Comparison of ENCODE assay signal across 23 cellular contexts in genomic region chr20:15638781-15639180, GRCh38.
"Had no signal": no experiment of that assay in that cellular context is flagged by ENCODE, and none has a peak within 500 bp of the region (broad histone marks: within the 10 kb centered on the region; RNA-seq: fewer than 3 reads in every experiment).

No MANE protein-coding gene starts in this region.

- H3K4me1 Mint-ChIP-seq: activated naive CD8-positive, alpha-beta T cell treated with anti-CD3 and anti-CD28 coated beads for 36 hours had no signal

- DNase-seq: activated CD4-positive, alpha-beta T cell treated with anti-CD3 and anti-CD28 coated beads for 48 hours; activated CD4-positive, alpha-beta T cell treated with anti-CD3 and anti-CD28 coated beads, Interleukin-2, amount 50 U/mL, for 48 hours; activated CD8-positive, alpha-beta memory T cell treated with anti-CD3 and anti-CD28 coated beads for 24 hours; activated effector memory CD4-positive, alpha-beta T cell treated with anti-CD3 and anti-CD28 coated beads, Interleukin-2, amount 50 U/mL, for 16 hours; activated naive CD4-positive, alpha-beta T cell treated with anti-CD3 and anti-CD28 coated beads for 36 hours; activated naive CD8-positive, alpha-beta T cell treated with anti-CD3 and anti-CD28 coated beads for 36 hours; activated T-cell treated with anti-CD3 and anti-CD28 coated beads, Interleukin-2, amount 50 U/mL, for 1 hour; adrenal gland; brain microvascular endothelial cell; islet precursor cell; left ventricle myocardium superior; nephron progenitor cell; occipital lobe; stimulated activated CD4-positive, alpha-beta T cell treated with anti-CD3 and anti-CD28 coated beads, Interleukin-15, amount 100 ng/mL, for 24 hours; stimulated activated CD4-positive, alpha-beta T cell treated with anti-CD3 and anti-CD28 coated beads, Interleukin-2, amount 100 ng/mL, for 24 hours; stimulated activated naive B cell treated with anti-CD40 and anti-IgM and Interleukin-4, amounts not matched to agents 10 μg/mL and 1 μg/mL and 100 μg/mL, for 72 hours; transverse colon had no signal

- H3K36me3 Mint-ChIP-seq: activated naive CD8-positive, alpha-beta T cell treated with anti-CD3 and anti-CD28 coated beads for 36 hours; stimulated activated naive B cell treated with anti-CD40 and anti-IgM and Interleukin-4, amounts not matched to agents 10 μg/mL and 1 μg/mL and 100 μg/mL, for 72 hours had no signal

- H3K27ac ChIP-seq: adrenal gland, ascending aorta, brain microvascular endothelial cell, esophagus muscularis mucosa, parathyroid adenoma, right atrium auricular region, transverse colon had no signal

- H3K9me3 ChIP-seq: adrenal gland, ascending aorta, esophagus muscularis mucosa, right atrium auricular region, transverse colon had no signal

- H3K9me3 Mint-ChIP-seq: activated T-helper 1 cell treated with anti-CD3 and anti-CD28 coated beads, Interleukin-12 subunit alpha, Interleukin-12 subunit beta, Interleukin-2, Interleukin-4 antibody, amounts not matched to agents 30 ng/mL and 10 ng/mL and 1 ng/mL, durations not matched to agents 14 hours and 24 hours and 36 hours; stimulated activated naive B cell treated with anti-CD40 and anti-IgM and Interleukin-4, amounts not matched to agents 10 μg/mL and 1 μg/mL and 100 μg/mL, for 72 hours had no signal

- H3K4me3 Mint-ChIP-seq: activated naive CD4-positive, alpha-beta T cell treated with anti-CD3 and anti-CD28 coated beads for 36 hours; activated naive CD8-positive, alpha-beta T cell treated with anti-CD3 and anti-CD28 coated beads for 36 hours; activated T-helper 1 cell treated with anti-CD3 and anti-CD28 coated beads, Interleukin-12 subunit alpha, Interleukin-12 subunit beta, Interleukin-2, Interleukin-4 antibody, amounts not matched to agents 30 ng/mL and 10 ng/mL and 1 ng/mL, durations not matched to agents 14 hours and 24 hours and 36 hours; nephron progenitor cell; stimulated activated naive B cell treated with anti-CD40 and anti-IgM and Interleukin-4, amounts not matched to agents 10 μg/mL and 1 μg/mL and 100 μg/mL, for 72 hours had no signal

- ATAC-seq: activated CD4-positive, CD25-positive, alpha-beta regulatory T cell treated with anti-CD3 and anti-CD28 coated beads, Interleukin-2, amount 50 U/mL, for 24 hours; left ventricle myocardium superior; stimulated activated naive B cell treated with anti-CD40 and anti-IgM and Interleukin-4, amounts not matched to agents 10 μg/mL and 1 μg/mL and 100 μg/mL, for 72 hours had no signal

- H3K27me3 ChIP-seq: adrenal gland, ascending aorta, brain microvascular endothelial cell, esophagus muscularis mucosa, right atrium auricular region, transverse colon had no signal

- H3K27me3 Mint-ChIP-seq: activated naive CD8-positive, alpha-beta T cell treated with anti-CD3 and anti-CD28 coated beads for 36 hours had no signal

- H3K4me1 ChIP-seq: adrenal gland, parathyroid adenoma, right atrium auricular region had no signal

- H3K27ac Mint-ChIP-seq: activated naive CD4-positive, alpha-beta T cell treated with anti-CD3 and anti-CD28 coated beads for 36 hours; activated naive CD8-positive, alpha-beta T cell treated with anti-CD3 and anti-CD28 coated beads for 36 hours; activated T-helper 1 cell treated with anti-CD3 and anti-CD28 coated beads, Interleukin-12 subunit alpha, Interleukin-12 subunit beta, Interleukin-2, Interleukin-4 antibody, amounts not matched to agents 30 ng/mL and 10 ng/mL and 1 ng/mL, durations not matched to agents 14 hours and 24 hours and 36 hours; nephron progenitor cell; stimulated activated naive B cell treated with anti-CD40 and anti-IgM and Interleukin-4, amounts not matched to agents 10 μg/mL and 1 μg/mL and 100 μg/mL, for 72 hours had no signal

- H3K4me3 ChIP-seq: adrenal gland, ascending aorta, esophagus muscularis mucosa, right atrium auricular region, transverse colon had no signal

- H3K9ac ChIP-seq: parathyroid adenoma had no signal

- H3K36me3 ChIP-seq: adrenal gland, ascending aorta, brain microvascular endothelial cell, esophagus muscularis mucosa, right atrium auricular region, transverse colon had no signal
